Comparison of ENCODE assay signal across 11 cellular contexts in the genomic region with DNA sequence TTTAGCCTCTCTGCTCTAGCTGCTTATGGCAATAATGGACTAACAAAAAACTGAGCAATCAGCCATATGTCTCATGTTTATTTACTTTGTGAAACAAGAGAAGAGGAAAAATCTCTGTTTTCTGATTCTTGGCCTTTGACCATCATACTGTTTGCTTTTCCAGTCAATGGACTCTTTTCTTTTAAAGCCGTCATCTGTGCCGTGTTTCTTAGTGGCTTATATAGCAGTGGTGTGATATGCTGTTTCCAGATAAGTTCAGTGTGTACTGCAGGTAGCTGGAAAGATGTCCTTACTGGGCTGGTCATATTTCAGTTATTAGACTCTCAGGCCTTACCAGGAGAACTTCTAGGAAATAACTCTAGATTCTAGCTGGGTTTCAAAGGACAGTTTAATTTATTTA. TPM values are rescaled to one million over a fixed set of nuclear protein-coding genes. Genes with fewer than 3 reads are reported as not detected.
DNase-seq lines count a peak whose midpoint lies in the region; ATAC-seq, FAIRE-seq and TF ChIP-seq lines count a peak whose summit lies in the region.
"Had no signal": no experiment of that assay in that cellular context is flagged by ENCODE, and none has a peak within 500 bp of the region (broad histone marks: within the 10 kb centered on the region; RNA-seq: fewer than 3 reads in every experiment).

No MANE protein-coding gene starts in this region.

- TF ChIP-seq CTCF in HepG2 (CRISPR knock-in tag; IDR thresholded peaks at IDR 0.05) (no peak), PC-9 (conservative IDR thresholded peaks at IDR 0.05) (no peak)

- peak; percentile 63 for FAIRE-seq in HepG2 (lab: Jason Lieb, UNC)

- no peaks in the 10 kb centered on the region for H3K9me2 ChIP-seq in PC-9 (ENCODE audit: insufficient read depth)

- H3K9me3 ChIP-seq in HepG2 (ENCODE audit: low read length): no peaks in the 10 kb centered on the region
- no peaks in the 10 kb centered on the region for H3K9me3 ChIP-seq in PC-9 (ENCODE audit: insufficient read depth, low read depth)

- H3K4me3 ChIP-seq in HepG2 (replicated peaks in 1 of 3; ENCODE audit: insufficient read depth in 1 of 3, low read depth in 2 of 3, low read length in 3 of 3) (peak overlapping the region in 1 of 3 experiments; percentile 15; a peak in 1 of 6 replicates), PC-9 (no peak overlapping the region)

- WGBS in HepG2 (ENCODE audit: low lambda C conversion rate): 3% methylated on average over 2 of the region's 2 CpGs

- no peak overlapping the region for H2AFZ ChIP-seq in HepG2 (ENCODE audit: low read length)
- H2AFZ ChIP-seq in PC-9: no peak overlapping the region

- H3K4me2 ChIP-seq in HepG2 (ENCODE audit: low read depth, low read length) (peak overlapping the region; percentile 69), PC-9 (no peak overlapping the region)

- BruUV-seq in HepG2 (replicated peaks; lab: Mats Ljungman, UMichigan): no TSS peak
- no TSS peak for BruUV-seq in PC-9 (replicated peaks; lab: Mats Ljungman, UMichigan)

- TF ChIP-seq RAD21 in HepG2 (CRISPR knock-in tag; IDR thresholded peaks at IDR 0.05): no peak

- no peaks in the 10 kb centered on the region for H3F3A ChIP-seq in PC-9 (ENCODE audit: insufficient read depth, low read depth)

- POLR2A ChIA-PET in HepG2 (lab: Yijun Ruan, JAX) (interaction anchor here (0.7 to 2.6 kb wide), 7 partner anchors 16 to 676 kb away, joined by 3 to 15 read pairs (median 4); partner anchors contain the start of genes SC5D and TBCEL), PC-9 (lab: Charles Lee; ENCODE audit: unreplicated experiment) (no interaction called here)

- H3K36me3 ChIP-seq in HepG2 (replicated peaks in 1 of 2; ENCODE audit: control insufficient read depth in 1 of 2, insufficient read depth in 2 of 2, low read length in 2 of 2) (no peaks in the 10 kb centered on the region), PC-9 (ENCODE audit: low read depth) (0 out of 2 replicates have a peak, but pooled peaks cover 3% of the 10 kb centered on the region)

- DNase-seq in DMS153 (lab: John Stamatoyannopoulos, UW) (peak; percentile 90), NCI-H146 treated with DMSO at 0.1 percent for 48 hours (lab: John Stamatoyannopoulos, UW; ENCODE audit: unreplicated experiment) (peak; percentile 78), SHP77 treated with DMSO at 0.1 percent for 48 hours (lab: John Stamatoyannopoulos, UW) (peak; percentile 11), HepG2 (ENCODE audit: low spot score) (peak; percentile 97), AG08395 (ENCODE audit: low spot score) (no peak), PC-9 (no peak), A172 (ENCODE audit: low spot score) (no peak)
- DNase-seq: activated CD4-positive, alpha-beta T cell treated with anti-CD3 and anti-CD28 coated beads for 36 hours; cerebellar nuclear complex had no signal

- in situ Hi-C loops in HepG2 (cut with HindIII; ENCODE audit: extremely low pct_ligation_motif_present, low pct_unique_long_range_greater_than_20kb): no loop called here

- ATAC-seq in HepG2 (peak; percentile 99), GM19467 (IDR thresholded peaks at IDR 0.05; ENCODE audit: unreplicated experiment) (no peak)
- ATAC-seq: activated CD4-positive, alpha-beta T cell treated with anti-CD3 and anti-CD28 coated beads for 36 hours; activated T-helper 17 cell treated with anti-CD3 and anti-CD28 coated beads, Interleukin-2, amount 50 U/mL, for 72 hours had no signal

- H3K79me2 ChIP-seq in HepG2 (ENCODE audit: insufficient read depth, low read length): no peaks in the 10 kb centered on the region
- no peaks in the 10 kb centered on the region for H3K79me2 ChIP-seq in PC-9 (ENCODE audit: low read depth)

- CTCF ChIA-PET in HepG2 (lab: Yijun Ruan, JAX; ENCODE audit: low intra/inter-chr PET ratio, low total read pairs) (no interaction called here), PC-9 (lab: Charles Lee) (no interaction called here)

- no peaks in the 10 kb centered on the region for H4K20me1 ChIP-seq in HepG2 (ENCODE audit: insufficient read depth, low read length)
- H4K20me1 ChIP-seq in PC-9 (ENCODE audit: insufficient read depth): no peaks in the 10 kb centered on the region

- H3K9ac ChIP-seq in HepG2 (ENCODE audit: insufficient read depth, low read depth, low read length): peak overlapping the region; percentile 74

- intact Hi-C loops in HepG2 (cut with micrococcal nuclease; ENCODE audit: unreplicated experiment) (no loop called here), PC-9 (cut with micrococcal nuclease; ENCODE audit: unreplicated experiment) (no loop called here)

- no peaks in the 10 kb centered on the region for H3K27me3 ChIP-seq in HepG2 (ENCODE audit: control insufficient read depth in 1 of 2, insufficient read depth in 2 of 2, low read length in 2 of 2)
- H3K27me3 ChIP-seq in PC-9 (ENCODE audit: insufficient read depth, low read depth): no peaks in the 10 kb centered on the region

- H3K4me1 ChIP-seq in HepG2 (ENCODE audit: insufficient read depth, low read length) (peaks cover 63% of the 10 kb centered on the region), PC-9 (replicated peaks; ENCODE audit: insufficient read depth) (no peaks in the 10 kb centered on the region)

- TF ChIP-seq EP300 in HepG2 (IDR thresholded peaks at IDR 0.05; ENCODE audit: low read depth in 2 of 2, low read length in 2 of 2) (peak in 1 of 2 experiments; percentile 89; a peak in 3 of 4 replicates), HepG2 (CRISPR knock-in tag; IDR thresholded peaks at IDR 0.05; ENCODE audit: borderline replicate concordance) (peak; percentile 33; the same call in 1 of the 2 replicates)

- peak; percentile 43 to 89; a peak in 3 of 4 replicates for TF ChIP-seq POLR2A in HepG2 (IDR thresholded peaks at IDR 0.05; ENCODE audit: insufficient read depth in 1 of 2, low read depth in 2 of 2, low read length in 2 of 2)

- H3K27ac ChIP-seq in HepG2 (ENCODE audit: extremely low read length, insufficient read depth, low read length) (peak overlapping the region; percentile 98), PC-9 (no peak overlapping the region)

TF ChIP-seq in HepG2, 621 proteins besides CTCF, POLR2A, EP300 and RAD21 (continues in another document):
- TF ChIP-seq ZNF234 (CRISPR knock-in tag; conservative IDR thresholded peaks at IDR 0.05) (no peak), ZNF83 (CRISPR knock-in tag; IDR thresholded peaks at IDR 0.05; ENCODE audit: borderline replicate concordance) (no peak)

RNA-seq across cellular contexts. Expression of gene TECTA, which starts 33.6 kb away (rescaled TPM):
- total RNA-seq in HepG2 (2016; rRNA removed; fragmentation: Illumina TruSeq; extraction: Trizol): 0.04 and 0.08 TPM in 2 replicates
- total RNA-seq in HepG2 (2016; cell fraction: cytosol; rRNA removed; fragmentation: Illumina TruSeq; extraction: Trizol; ENCODE audit: low read depth): 0.09 TPM in 1 of 2 replicates, not detected in the other
- total RNA-seq in HepG2 (2016; cell fraction: insoluble cytoplasmic fraction; rRNA removed; fragmentation: Illumina TruSeq; extraction: Trizol): 0.03 and 0.04 TPM in 2 replicates
- total RNA-seq in HepG2 (2016; cell fraction: membrane; rRNA removed; fragmentation: Illumina TruSeq; extraction: Trizol): 0.03 TPM in 1 of 2 replicates, not detected in the other
- total RNA-seq in HepG2 (2016; cell fraction: nucleus; rRNA removed; fragmentation: Illumina TruSeq; extraction: Trizol): 0.16 TPM in 1 of 2 replicates, not detected in the other
- 0.17 and 0.27 TPM in 2 replicates for polyA plus RNA-seq in HepG2 (2011; rRNA removed)
- polyA plus RNA-seq in HepG2 (2011; cell fraction: cytosol; rRNA removed): 0.05 and 0.21 TPM in 2 replicates
- polyA plus RNA-seq in HepG2 (2011; cell fraction: nucleus; rRNA removed): 0.80 and 1.8 TPM in 2 replicates
- polyA plus RNA-seq in HepG2 (2012): 0.08 and 0.27 TPM in 2 replicates
- polyA plus RNA-seq in HepG2 (2016; cell fraction: cytosol; fragmentation: Illumina TruSeq; extraction: Trizol; ENCODE audit: low read depth): not detected in 2 replicates
- 0.11 and 0.14 TPM in 2 replicates for polyA plus RNA-seq in HepG2 (2016; cell fraction: insoluble cytoplasmic fraction; fragmentation: Illumina TruSeq; extraction: Trizol; ENCODE audit: low read depth)
- polyA plus RNA-seq in HepG2 (2016; cell fraction: membrane; fragmentation: Illumina TruSeq; extraction: Trizol; ENCODE audit: low read depth): not detected in 2 replicates
- 0.25 and 0.27 TPM in 2 replicates for polyA plus RNA-seq in HepG2 (2016; cell fraction: nucleus; fragmentation: Illumina TruSeq; extraction: Trizol; ENCODE audit: insufficient read depth, low read depth)
- 0.32 TPM in 1 of 2 replicates, not detected in the other for polyA minus RNA-seq in HepG2 (2011; rRNA and poly(A)+ RNA removed; ENCODE audit: low replicate concordance)
- 0.20 TPM in 1 of 2 replicates, not detected in the other for polyA minus RNA-seq in HepG2 (2011; cell fraction: cytosol; rRNA and poly(A)+ RNA removed)
- 0.37 and 0.64 TPM in 2 replicates for polyA minus RNA-seq in HepG2 (2011; cell fraction: nucleus; rRNA and poly(A)+ RNA removed)
- 0.04 TPM in 1 of 2 replicates, not detected in the other for total RNA-seq in PC-9 (2021)
- 0.03 and 0.05 TPM in 2 replicates for total RNA-seq in A172 (2014; rRNA removed; shearing (Covaris generic))

RNA-seq across cellular contexts. Expression of gene TBCEL, which starts 43.6 kb away (rescaled TPM):
- total RNA-seq in HepG2 (2016; rRNA removed; fragmentation: Illumina TruSeq; extraction: Trizol) (12.5 and 12.8 TPM in 2 replicates), PC-9 (2021) (10.1 and 11.6 TPM in 2 replicates)
- total RNA-seq in HepG2 (2016; cell fraction: cytosol; rRNA removed; fragmentation: Illumina TruSeq; extraction: Trizol; ENCODE audit: low read depth): 33.1 and 42.8 TPM in 2 replicates
- 11.9 and 13.3 TPM in 2 replicates for total RNA-seq in HepG2 (2016; cell fraction: insoluble cytoplasmic fraction; rRNA removed; fragmentation: Illumina TruSeq; extraction: Trizol)
- 26.5 and 32.1 TPM in 2 replicates for total RNA-seq in HepG2 (2016; cell fraction: membrane; rRNA removed; fragmentation: Illumina TruSeq; extraction: Trizol)
- 15.5 and 16.2 TPM in 2 replicates for total RNA-seq in HepG2 (2016; cell fraction: nucleus; rRNA removed; fragmentation: Illumina TruSeq; extraction: Trizol)
- polyA plus RNA-seq in HepG2 (2011; rRNA removed): 5.3 and 6.1 TPM in 2 replicates
- polyA plus RNA-seq in HepG2 (2011; cell fraction: cytosol; rRNA removed): 2.4 and 3.4 TPM in 2 replicates
- polyA plus RNA-seq in HepG2 (2011; cell fraction: nucleus; rRNA removed): 7.1 and 10.7 TPM in 2 replicates
- polyA plus RNA-seq in HepG2 (2012): 4.4 and 5.6 TPM in 2 replicates
- polyA plus RNA-seq in HepG2 (2016; cell fraction: cytosol; fragmentation: Illumina TruSeq; extraction: Trizol; ENCODE audit: low read depth): 0.63 and 0.92 TPM in 2 replicates
- 9.6 and 11.1 TPM in 2 replicates for polyA plus RNA-seq in HepG2 (2016; cell fraction: insoluble cytoplasmic fraction; fragmentation: Illumina TruSeq; extraction: Trizol; ENCODE audit: low read depth)
- polyA plus RNA-seq in HepG2 (2016; cell fraction: membrane; fragmentation: Illumina TruSeq; extraction: Trizol; ENCODE audit: low read depth): 3.2 and 4.1 TPM in 2 replicates
- 11.5 and 13.9 TPM in 2 replicates for polyA plus RNA-seq in HepG2 (2016; cell fraction: nucleus; fragmentation: Illumina TruSeq; extraction: Trizol; ENCODE audit: insufficient read depth, low read depth)
- polyA minus RNA-seq in HepG2 (2011; rRNA and poly(A)+ RNA removed; ENCODE audit: low replicate concordance): 7.2 and 7.5 TPM in 2 replicates
- 9.1 and 12.5 TPM in 2 replicates for polyA minus RNA-seq in HepG2 (2011; cell fraction: cytosol; rRNA and poly(A)+ RNA removed)
- 48.6 and 49.1 TPM in 2 replicates for polyA minus RNA-seq in HepG2 (2011; cell fraction: nucleus; rRNA and poly(A)+ RNA removed)
- 9.2 and 10.5 TPM in 2 replicates for total RNA-seq in A172 (2014; rRNA removed; shearing (Covaris generic))

Comparison
In these comparisons a context has a peak if more than half of its experiments do, and no peak if none do; other contexts are left out.
1. DNase-seq: peak in DMS153 (single experiment), NCI-H146 treated with DMSO at 0.1 percent for 48 hours (single experiment), SHP77 treated with DMSO at 0.1 percent for 48 hours (single experiment) and HepG2 (single experiment); none in AG08395 (single experiment), PC-9 (0 of 2) and A172 (single experiment).